ENCODE assay signal across 18 cellular contexts in genomic region chr3:131142580-131142979, GRCh38.
DNase-seq lines count a peak whose midpoint lies in the region; ATAC-seq and TF ChIP-seq lines count a peak whose summit lies in the region.
"Had no signal": no experiment of that assay in that cellular context is flagged by ENCODE, and none has a peak within 500 bp of the region (broad histone marks: within the 10 kb centered on the region; RNA-seq: fewer than 3 reads in every experiment).

No MANE protein-coding gene starts in this region.

- ATAC-seq in HG02623 (IDR thresholded peaks at IDR 0.05; ENCODE audit: unreplicated experiment): no peak
- ATAC-seq: activated CD4-positive, alpha-beta T cell treated with anti-CD3 and anti-CD28 coated beads for 36 hours; left lobe of liver; psoas muscle had no signal

- in situ Hi-C loops in KBM-7 (cut with MboI; ENCODE audit: low pct_unique_long_range_greater_than_20kb, low sequenced_read_pairs) (no loop called here), astrocyte of the cerebellum (cut with HindIII; ENCODE audit: low sequenced_read_pairs) (no loop called here)

- DNase-seq in KBM-7 (peak; percentile 14), astrocyte of the cerebellum (ENCODE audit: low read depth) (no peak), inferior parietal cortex (ENCODE audit: extremely low spot score) (peak; percentile 42), GM19240 (ENCODE audit: insufficient read length, low spot score) (no peak), HuH-7 (ENCODE audit: low spot score) (no peak), SW480 (ENCODE audit: low spot score) (no peak)
- DNase-seq: activated CD4-positive, alpha-beta T cell treated with anti-CD3 and anti-CD28 coated beads for 36 hours; activated naive CD8-positive, alpha-beta T cell treated with anti-CD3 and anti-CD28 coated beads for 36 hours; CD4-positive, CD25-positive, alpha-beta regulatory T cell; GF-D8; NCI-H1092; psoas muscle; T-helper 2 cell; tibial artery had no signal

- H3K4me3 ChIP-seq in astrocyte of the cerebellum (ENCODE audit: low read depth, low read length): no peak overlapping the region
- H3K4me3 ChIP-seq: hepatocyte, psoas muscle, tibial artery had no signal

- no peak overlapping the region for H3K27ac ChIP-seq in C4-2B
- H3K27ac ChIP-seq: hepatocyte, psoas muscle, tibial artery had no signal

- TF ChIP-seq CTCF in C4-2B (conservative IDR thresholded peaks at IDR 0.05) (peak; percentile 35), astrocyte of the cerebellum (IDR thresholded peaks at IDR 0.05; ENCODE audit: low read depth, low read length, missing control alignments) (peak; percentile 13)

Comparison
In these comparisons a context has a peak if more than half of its experiments do, and no peak if none do; other contexts are left out.
1. DNase-seq: peak in KBM-7 (single experiment) and inferior parietal cortex (single experiment); none in astrocyte of the cerebellum (single experiment), GM19240 (single experiment), HuH-7 (single experiment) and SW480 (single experiment).